ENCODE assay signal across 11 cellular contexts in genomic region chr22:36493690-36494110, GRCh38. TPM values are rescaled to one million over a fixed set of nuclear protein-coding genes. Genes with fewer than 3 reads are reported as not detected.
A peak's percentile ranks its signal among the peaks of the same experiment; 100 is the strongest.
DNase-seq lines count a peak whose midpoint lies in the region; ATAC-seq and TF ChIP-seq lines count a peak whose summit lies in the region.
"Had no signal": no experiment of that assay in that cellular context is flagged by ENCODE, and none has a peak within 500 bp of the region (broad histone marks: within the 10 kb centered on the region; RNA-seq: fewer than 3 reads in every experiment).

No MANE protein-coding gene starts in this region.

- H3K27me3 ChIP-seq in right atrium auricular region, result no peaks in the 10 kb centered on the region
- no peaks in the 10 kb centered on the region for H3K27me3 ChIP-seq in MM.1S (replicated peaks; ENCODE audit: insufficient read depth, low read length)
- H3K27me3 ChIP-seq in aorta (ENCODE audit: control insufficient read depth in 1 of 2, insufficient read depth in 2 of 2, low read length in 1 of 2), result no peaks in the 10 kb centered on the region
- H3K27me3 ChIP-seq in suprapubic skin, result no peaks in the 10 kb centered on the region

- peak overlapping the region; percentile 42 for H2AFZ ChIP-seq in MM.1S (ENCODE audit: low read length)

- H4K20me1 ChIP-seq in MM.1S (ENCODE audit: insufficient read depth, low read length), result no peaks in the 10 kb centered on the region

- ATAC-seq in Right ventricle myocardium inferior (peak; percentile 80), aorta (ENCODE audit: low FRiP score) (peak; percentile 34), GM18498 (IDR thresholded peaks at IDR 0.05; ENCODE audit: unreplicated experiment) (no peak)

- peak; percentile 73 for DNase-seq in Right ventricle myocardium inferior (ENCODE audit: missing footprints)
- no peak for DNase-seq in right atrium auricular region (ENCODE audit: low spot score)
- peak; percentile 71 for DNase-seq in MM.1S
- DNase-seq in germinal center (ENCODE audit: low spot score), result peak; percentile 70
- peak in 1 of 2 donors; percentile 85 for DNase-seq in aorta
- DNase-seq in D341Med (ENCODE audit: low spot score), result no peak
- no peak for DNase-seq in suprapubic skin (ENCODE audit: low spot score in 2 of 2)
- DNase-seq: endodermal cell, GOT3, NCI-H1417 treated with DMSO at 0.1 percent for 48 hours had no signal

- TF ChIP-seq CTCF in right atrium auricular region (IDR thresholded peaks at IDR 0.05), result no peak
- TF ChIP-seq CTCF in MM.1S (IDR thresholded peaks at IDR 0.05; ENCODE audit: low read length), result peak; percentile 6; the same call in 1 of the 2 replicates
- TF ChIP-seq CTCF in suprapubic skin (IDR thresholded peaks at IDR 0.05), result no peak

- TF ChIP-seq EP300 in suprapubic skin (IDR thresholded peaks at IDR 0.05), result no peak

- H3K9me2 ChIP-seq in MM.1S (replicated peaks; ENCODE audit: insufficient read depth, low read length), result no peaks in the 10 kb centered on the region

- H3K4me3 ChIP-seq in right atrium auricular region (no peak overlapping the region), MM.1S (ENCODE audit: low read length) (peak overlapping the region; percentile 33), aorta (ENCODE audit: low read length in 2 of 2) (no peak overlapping the region), suprapubic skin (no peak overlapping the region)

- no peaks in the 10 kb centered on the region for H3K79me2 ChIP-seq in MM.1S (ENCODE audit: low read length)

- H3K9me3 ChIP-seq in right atrium auricular region, result no peaks in the 10 kb centered on the region
- no peaks in the 10 kb centered on the region for H3K9me3 ChIP-seq in MM.1S (replicated peaks; ENCODE audit: insufficient read depth, low read length)
- H3K9me3 ChIP-seq in aorta (ENCODE audit: control insufficient read depth, low read length), result no peaks in the 10 kb centered on the region
- no peaks in the 10 kb centered on the region for H3K9me3 ChIP-seq in suprapubic skin

- 85 to 86% methylated on average over 16 of the region's 16 CpGs for WGBS in aorta, 2 donors
- 74% methylated on average over 16 of the region's 16 CpGs for WGBS in suprapubic skin

- H3K27ac ChIP-seq in right atrium auricular region, result no peak overlapping the region
- peak overlapping the region; percentile 59; the same call in 1 of the 2 replicates for H3K27ac ChIP-seq in MM.1S (ENCODE audit: low read length)
- H3K27ac ChIP-seq in aorta (ENCODE audit: low read depth in 1 of 2, low read length in 2 of 2), result no peak overlapping the region
- H3K27ac ChIP-seq in suprapubic skin, result no peak overlapping the region

- peaks cover 0 to 11% of the 10 kb centered on the region in 2 donors for H3K4me1 ChIP-seq in right atrium auricular region
- peaks cover 11% of the 10 kb centered on the region for H3K4me1 ChIP-seq in MM.1S (ENCODE audit: low read length)
- no peaks in the 10 kb centered on the region for H3K4me1 ChIP-seq in aorta (ENCODE audit: control insufficient read depth in 1 of 2, insufficient read depth in 2 of 2, low read length in 2 of 2)
- no peaks in the 10 kb centered on the region for H3K4me1 ChIP-seq in suprapubic skin

- intact Hi-C loops in Right ventricle myocardium inferior (cut with DNase I) (no loop called here), aorta (cut with DNase I) (no loop called here)

- peak overlapping the region; percentile 63 for H3K4me2 ChIP-seq in MM.1S (ENCODE audit: low read depth, low read length)

- peaks cover 6% of the 10 kb centered on the region; the same call in 1 of the 2 replicates for H3F3A ChIP-seq in MM.1S (ENCODE audit: insufficient read depth, low read length)

- peaks cover 21% of the 10 kb centered on the region for H3K36me3 ChIP-seq in right atrium auricular region
- H3K36me3 ChIP-seq in MM.1S (replicated peaks; ENCODE audit: insufficient read depth, low read length), result peaks cover 3% of the 10 kb centered on the region; the same call in 1 of the 2 replicates
- peaks cover 0 to 3% of the 10 kb centered on the region in 2 donors for H3K36me3 ChIP-seq in aorta (ENCODE audit: control insufficient read depth in 1 of 2, insufficient read depth in 2 of 2, low read length in 1 of 2)
- H3K36me3 ChIP-seq in suprapubic skin, result peaks cover 89% of the 10 kb centered on the region

- H3K9ac ChIP-seq in MM.1S (ENCODE audit: low read length), result peak overlapping the region; percentile 19; the same call in 1 of the 2 replicates

- TF ChIP-seq POLR2A in suprapubic skin (IDR thresholded peaks at IDR 0.05), result no peak

RNA-seq across cellular contexts. Expression of gene TXN2, which starts 12.3 kb away (rescaled TPM):
- 127 TPM for total RNA-seq in Right ventricle myocardium inferior
- 10 to 100 TPM; 70.6 to 82.1 TPM for total RNA-seq in right atrium auricular region
- total RNA-seq in aorta, result 10 to 100 TPM; 29.6 to 42.3 TPM
- polyA plus RNA-seq in aorta, result 10 to 100 TPM; 54.2 to 72.6 TPM
- 10 to 100 TPM; 50.7 to 73.5 (median 61.3) TPM for total RNA-seq in suprapubic skin

RNA-seq across cellular contexts. Expression of gene FOXRED2, which starts 13.1 kb away (rescaled TPM):
- total RNA-seq in Right ventricle myocardium inferior (11.3 TPM), right atrium auricular region (1 to 10 TPM; 3.7 to 5.7 TPM), aorta (10 to 100 TPM in 1 of 2 donors, 1 to 10 TPM in 1; 4.6 to 11.1 TPM), suprapubic skin (10 to 100 TPM; 11.4 to 20.9 (median 14.0) TPM)
- polyA plus RNA-seq in aorta, result 1 to 10 TPM; 1.6 to 2.5 TPM

RNA-seq across cellular contexts. Expression of gene EIF3D, which starts 35.3 kb away (rescaled TPM):
- total RNA-seq in Right ventricle myocardium inferior (67.1 TPM), right atrium auricular region (100 to 1,000 TPM; 177 to 185 TPM), aorta (100 to 1,000 TPM; 122 to 146 TPM), suprapubic skin (100 to 1,000 TPM; 247 to 409 (median 332) TPM)
- 100 to 1,000 TPM; 157 to 236 TPM for polyA plus RNA-seq in aorta

Comparison
In these comparisons a context has a peak if more than half of its experiments do, and no peak if none do; other contexts are left out.
1. DNase-seq: peak in Right ventricle myocardium inferior (single experiment), MM.1S (single experiment) and germinal center (single experiment); none in right atrium auricular region (single experiment), D341Med (single experiment) and suprapubic skin (0 of 2).